In genomic region chr3:27536451-27536850, GRCh38 we compare ENCODE assay signal across 1 cellular context.
TF ChIP-seq lines count a peak whose summit lies in the region.

No MANE protein-coding gene starts in this region.

TF ChIP-seq in H1, 55 proteins besides CTCF, POLR2A, EP300 and RAD21:
- TF ChIP-seq JUND (IDR thresholded peaks at IDR 0.05; ENCODE audit: low read length) (no peak), SIN3A (conservative IDR thresholded peaks at IDR 0.05 in 1 of 2, IDR thresholded peaks at IDR 0.05 in 1 of 2; ENCODE audit: low read depth in 1 of 2, low read length in 2 of 2) (no peak), POU5F1 (IDR thresholded peaks at IDR 0.05; ENCODE audit: low read depth, low read length) (no peak), RXRA (IDR thresholded peaks at IDR 0.05; ENCODE audit: insufficient read depth, low read depth, low read length) (no peak), GTF2F1 (IDR thresholded peaks at IDR 0.05; ENCODE audit: borderline replicate concordance, low read depth, low read length) (no peak), CHD2 (IDR thresholded peaks at IDR 0.05; ENCODE audit: low read length) (no peak), SUZ12 (IDR thresholded peaks at IDR 0.05; ENCODE audit: low read length) (no peak), CBX5 (IDR thresholded peaks at IDR 0.05; ENCODE audit: low read depth, low read length) (no peak), ATF2 (IDR thresholded peaks at IDR 0.05; ENCODE audit: low read length) (no peak), SAP30 (IDR thresholded peaks at IDR 0.05; ENCODE audit: insufficient read depth, insufficient replicate concordance, low read length) (no peak), NRF1 (IDR thresholded peaks at IDR 0.05; ENCODE audit: low read depth, low read length) (no peak), SIRT6 (IDR thresholded peaks at IDR 0.05; ENCODE audit: low read length) (no peak), HDAC2 (IDR thresholded peaks at IDR 0.05; ENCODE audit: borderline replicate concordance in 1 of 2, low read depth in 2 of 2, low read length in 2 of 2) (no peak), SP1 (IDR thresholded peaks at IDR 0.05; ENCODE audit: low read depth, low read length) (no peak), BACH1 (IDR thresholded peaks at IDR 0.05; ENCODE audit: low read length) (no peak), SIX5 (IDR thresholded peaks at IDR 0.05; ENCODE audit: low read depth, low read length) (no peak), RNF2 (IDR thresholded peaks at IDR 0.05; ENCODE audit: borderline replicate concordance, low read depth, low read length, missing control alignments, poor library complexity, severe bottlenecking) (no peak)
- TF ChIP-seq, protein P1, sequence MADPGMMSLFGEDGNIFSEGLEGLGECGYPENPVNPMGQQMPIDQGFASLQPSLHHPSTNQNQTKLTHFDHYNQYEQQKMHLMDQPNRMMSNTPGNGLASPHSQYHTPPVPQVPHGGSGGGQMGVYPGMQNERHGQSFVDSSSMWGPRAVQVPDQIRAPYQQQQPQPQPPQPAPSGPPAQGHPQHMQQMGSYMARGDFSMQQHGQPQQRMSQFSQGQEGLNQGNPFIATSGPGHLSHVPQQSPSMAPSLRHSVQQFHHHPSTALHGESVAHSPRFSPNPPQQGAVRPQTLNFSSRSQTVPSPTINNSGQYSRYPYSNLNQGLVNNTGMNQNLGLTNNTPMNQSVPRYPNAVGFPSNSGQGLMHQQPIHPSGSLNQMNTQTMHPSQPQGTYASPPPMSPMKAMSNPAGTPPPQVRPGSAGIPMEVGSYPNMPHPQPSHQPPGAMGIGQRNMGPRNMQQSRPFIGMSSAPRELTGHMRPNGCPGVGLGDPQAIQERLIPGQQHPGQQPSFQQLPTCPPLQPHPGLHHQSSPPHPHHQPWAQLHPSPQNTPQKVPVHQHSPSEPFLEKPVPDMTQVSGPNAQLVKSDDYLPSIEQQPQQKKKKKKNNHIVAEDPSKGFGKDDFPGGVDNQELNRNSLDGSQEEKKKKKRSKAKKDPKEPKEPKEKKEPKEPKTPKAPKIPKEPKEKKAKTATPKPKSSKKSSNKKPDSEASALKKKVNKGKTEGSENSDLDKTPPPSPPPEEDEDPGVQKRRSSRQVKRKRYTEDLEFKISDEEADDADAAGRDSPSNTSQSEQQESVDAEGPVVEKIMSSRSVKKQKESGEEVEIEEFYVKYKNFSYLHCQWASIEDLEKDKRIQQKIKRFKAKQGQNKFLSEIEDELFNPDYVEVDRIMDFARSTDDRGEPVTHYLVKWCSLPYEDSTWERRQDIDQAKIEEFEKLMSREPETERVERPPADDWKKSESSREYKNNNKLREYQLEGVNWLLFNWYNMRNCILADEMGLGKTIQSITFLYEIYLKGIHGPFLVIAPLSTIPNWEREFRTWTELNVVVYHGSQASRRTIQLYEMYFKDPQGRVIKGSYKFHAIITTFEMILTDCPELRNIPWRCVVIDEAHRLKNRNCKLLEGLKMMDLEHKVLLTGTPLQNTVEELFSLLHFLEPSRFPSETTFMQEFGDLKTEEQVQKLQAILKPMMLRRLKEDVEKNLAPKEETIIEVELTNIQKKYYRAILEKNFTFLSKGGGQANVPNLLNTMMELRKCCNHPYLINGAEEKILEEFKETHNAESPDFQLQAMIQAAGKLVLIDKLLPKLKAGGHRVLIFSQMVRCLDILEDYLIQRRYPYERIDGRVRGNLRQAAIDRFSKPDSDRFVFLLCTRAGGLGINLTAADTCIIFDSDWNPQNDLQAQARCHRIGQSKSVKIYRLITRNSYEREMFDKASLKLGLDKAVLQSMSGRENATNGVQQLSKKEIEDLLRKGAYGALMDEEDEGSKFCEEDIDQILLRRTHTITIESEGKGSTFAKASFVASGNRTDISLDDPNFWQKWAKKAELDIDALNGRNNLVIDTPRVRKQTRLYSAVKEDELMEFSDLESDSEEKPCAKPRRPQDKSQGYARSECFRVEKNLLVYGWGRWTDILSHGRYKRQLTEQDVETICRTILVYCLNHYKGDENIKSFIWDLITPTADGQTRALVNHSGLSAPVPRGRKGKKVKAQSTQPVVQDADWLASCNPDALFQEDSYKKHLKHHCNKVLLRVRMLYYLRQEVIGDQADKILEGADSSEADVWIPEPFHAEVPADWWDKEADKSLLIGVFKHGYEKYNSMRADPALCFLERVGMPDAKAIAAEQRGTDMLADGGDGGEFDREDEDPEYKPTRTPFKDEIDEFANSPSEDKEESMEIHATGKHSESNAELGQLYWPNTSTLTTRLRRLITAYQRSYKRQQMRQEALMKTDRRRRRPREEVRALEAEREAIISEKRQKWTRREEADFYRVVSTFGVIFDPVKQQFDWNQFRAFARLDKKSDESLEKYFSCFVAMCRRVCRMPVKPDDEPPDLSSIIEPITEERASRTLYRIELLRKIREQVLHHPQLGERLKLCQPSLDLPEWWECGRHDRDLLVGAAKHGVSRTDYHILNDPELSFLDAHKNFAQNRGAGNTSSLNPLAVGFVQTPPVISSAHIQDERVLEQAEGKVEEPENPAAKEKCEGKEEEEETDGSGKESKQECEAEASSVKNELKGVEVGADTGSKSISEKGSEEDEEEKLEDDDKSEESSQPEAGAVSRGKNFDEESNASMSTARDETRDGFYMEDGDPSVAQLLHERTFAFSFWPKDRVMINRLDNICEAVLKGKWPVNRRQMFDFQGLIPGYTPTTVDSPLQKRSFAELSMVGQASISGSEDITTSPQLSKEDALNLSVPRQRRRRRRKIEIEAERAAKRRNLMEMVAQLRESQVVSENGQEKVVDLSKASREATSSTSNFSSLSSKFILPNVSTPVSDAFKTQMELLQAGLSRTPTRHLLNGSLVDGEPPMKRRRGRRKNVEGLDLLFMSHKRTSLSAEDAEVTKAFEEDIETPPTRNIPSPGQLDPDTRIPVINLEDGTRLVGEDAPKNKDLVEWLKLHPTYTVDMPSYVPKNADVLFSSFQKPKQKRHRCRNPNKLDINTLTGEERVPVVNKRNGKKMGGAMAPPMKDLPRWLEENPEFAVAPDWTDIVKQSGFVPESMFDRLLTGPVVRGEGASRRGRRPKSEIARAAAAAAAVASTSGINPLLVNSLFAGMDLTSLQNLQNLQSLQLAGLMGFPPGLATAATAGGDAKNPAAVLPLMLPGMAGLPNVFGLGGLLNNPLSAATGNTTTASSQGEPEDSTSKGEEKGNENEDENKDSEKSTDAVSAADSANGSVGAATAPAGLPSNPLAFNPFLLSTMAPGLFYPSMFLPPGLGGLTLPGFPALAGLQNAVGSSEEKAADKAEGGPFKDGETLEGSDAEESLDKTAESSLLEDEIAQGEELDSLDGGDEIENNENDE (IDR thresholded peaks at IDR 0.05; ENCODE audit: insufficient replicate concordance, low read length): no peak
